Comparison of ENCODE assay signal across 19 cellular contexts in the genomic region with DNA sequence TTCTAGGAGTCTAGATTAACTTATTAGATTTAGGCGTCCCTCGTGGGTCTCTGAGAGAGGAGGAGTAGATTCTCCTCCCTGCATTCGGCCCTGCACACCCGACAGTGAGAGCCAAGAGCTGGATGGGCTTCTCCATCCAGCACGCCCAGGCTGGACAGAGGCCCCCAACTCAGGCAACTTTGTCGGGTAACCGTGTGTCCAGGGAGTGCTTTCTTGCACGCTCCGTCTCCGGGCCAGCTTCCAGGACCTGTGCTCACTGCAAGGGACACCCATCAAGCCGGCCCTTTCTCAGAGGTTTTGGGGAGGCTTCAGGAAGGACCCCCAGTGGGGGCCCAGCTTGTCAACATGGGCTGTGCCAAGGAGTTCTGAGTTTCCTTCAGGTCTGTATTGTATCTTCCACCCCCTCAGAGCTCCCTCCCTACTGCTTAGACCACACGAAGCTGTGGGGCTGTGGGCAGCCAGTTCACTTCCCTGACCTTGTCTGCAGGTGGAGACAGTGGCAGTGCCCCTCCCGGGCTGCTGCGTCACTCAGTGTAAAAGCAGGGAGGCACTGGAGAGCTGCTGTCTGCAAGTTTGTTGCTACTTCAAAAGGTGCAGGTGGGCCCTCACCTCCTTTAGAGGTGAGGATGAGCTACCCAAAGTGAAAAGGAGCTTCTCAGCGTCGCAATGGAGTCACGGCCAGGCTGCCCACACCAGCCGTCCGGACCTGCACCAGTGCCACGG. TPM values are rescaled to one million over a fixed set of nuclear protein-coding genes. Genes with fewer than 3 reads are reported as not detected.
DNase-seq lines count a peak whose midpoint lies in the region; ATAC-seq, FAIRE-seq and TF ChIP-seq lines count a peak whose summit lies in the region.
"Had no signal": no experiment of that assay in that cellular context is flagged by ENCODE, and none has a peak within 500 bp of the region (broad histone marks: within the 10 kb centered on the region; RNA-seq: fewer than 3 reads in every experiment).

No MANE protein-coding gene starts in this region.

- no peak for TF ChIP-seq EP300 in Ishikawa (IDR thresholded peaks at IDR 0.05; ENCODE audit: borderline replicate concordance)
- TF ChIP-seq EP300 in H1 (IDR thresholded peaks at IDR 0.05; ENCODE audit: borderline replicate concordance in 1 of 2, low read depth in 2 of 2, low read length in 2 of 2), result no peak

- TF ChIP-seq RAD21 in Ishikawa (IDR thresholded peaks at IDR 0.05; ENCODE audit: low read depth), result no peak
- TF ChIP-seq RAD21 in H1 (IDR thresholded peaks at IDR 0.05 in 1 of 2, conservative IDR thresholded peaks at IDR 0.05 in 1 of 2; ENCODE audit: low read depth in 2 of 2, low read length in 2 of 2), result no peak

- no peak overlapping the region for H2BK5ac ChIP-seq in H1 (ENCODE audit: low read depth, low read length)
- no peak overlapping the region for H2BK5ac ChIP-seq in neuronal stem cell (ENCODE audit: low read length)

- ATAC-seq in GM18519 (IDR thresholded peaks at IDR 0.05; ENCODE audit: low FRiP score, unreplicated experiment), result no peak

- no TSS peak for BruUV-seq in Calu3 (replicated peaks; lab: Mats Ljungman, UMichigan)

- CTCF ChIA-PET in H1 (lab: Charles Lee; ENCODE audit: partially characterized antibody) (interaction anchor here (0.5 to 5.1 kb wide), 85 partner anchors 9 to 718 kb away, joined by 3 to 67 read pairs (median 5); a partner anchor contains a TSS), Calu3 (lab: Charles Lee) (interaction anchor here (0.5 to 1.2 kb wide), 3 partner anchors 339 to 1499 kb away, joined by 3 to 6 read pairs (median 3); no protein-coding TSS in a partner anchor)

- H3K79me1 ChIP-seq in H1 (ENCODE audit: low read depth, low read length) (no peaks in the 10 kb centered on the region), neuronal stem cell (ENCODE audit: low read depth, low read length) (peaks cover 2% of the 10 kb centered on the region)

- H3K36me3 ChIP-seq in H1 (ENCODE audit: control insufficient read depth in 2 of 4, insufficient read depth in 4 of 4, low read length in 3 of 4) (no peaks in the 10 kb centered on the region), neuronal stem cell (replicated peaks in 1 of 2; ENCODE audit: control insufficient read depth in 2 of 2, insufficient read depth in 2 of 2, low read length in 2 of 2) (no peaks in the 10 kb centered on the region), testis (ENCODE audit: low read depth, missing control alignments) (no peaks in the 10 kb centered on the region)

- FAIRE-seq in H1 (lab: Jason Lieb, UNC), result no peak
- FAIRE-seq: A204.1, H54 had no signal

- H2AK5ac ChIP-seq in H1 (ENCODE audit: low read depth, low read length), result no peak overlapping the region
- no peak overlapping the region for H2AK5ac ChIP-seq in neuronal stem cell (ENCODE audit: low read depth, low read length)

- H3K4me1 ChIP-seq in H1 (replicated peaks in 1 of 4; ENCODE audit: control insufficient read depth in 3 of 4, insufficient read depth in 4 of 4, low read length in 3 of 4), result peaks cover 0 to 3% (median 0%) of the 10 kb centered on the region in 4 experiments; a peak in 1 of 7 replicates
- H3K4me1 ChIP-seq in neuronal stem cell (ENCODE audit: control insufficient read depth in 2 of 2, insufficient read depth in 1 of 2, low read depth in 1 of 2, low read length in 2 of 2), result no peaks in the 10 kb centered on the region
- no peaks in the 10 kb centered on the region for H3K4me1 ChIP-seq in testis
- H3K4me1 ChIP-seq: Caco-2 had no signal

- no peak overlapping the region for H3K4me3 Mint-ChIP-seq in Calu3 (ENCODE audit: low read depth, unreplicated experiment)
- H3K4me3 Mint-ChIP-seq: CD4-positive, alpha-beta T cell had no signal

- no peaks in the 10 kb centered on the region for H3K9me3 Mint-ChIP-seq in Calu3 (ENCODE audit: low read depth, unreplicated experiment)
- H3K9me3 Mint-ChIP-seq: CD4-positive, alpha-beta T cell had no signal

- 93% methylated on average over 20 of the region's 20 CpGs; no CpG with 5 or more reads in 1 of the 2 experiments for WGBS in H1 (ENCODE audit: extremely low coverage in 1 of 2, insufficient coverage in 1 of 2, insufficient read length in 1 of 2, insufficient replicate concordance in 2 of 2, low coverage in 1 of 2, low lambda C conversion rate in 2 of 2, missing lambda C conversion rate in 1 of 2), 2 experiments
- no CpG with 5 or more reads among the region's 20 CpGs for WGBS in neuronal stem cell (ENCODE audit: extremely low coverage in 2 of 2, insufficient read length in 2 of 2, insufficient replicate concordance in 1 of 2), 2 donors
- WGBS in testis, 2 donors, result 60 to 65% methylated on average over 11 to 20 of the region's 20 CpGs

- H3K9ac ChIP-seq in H1 (replicated peaks in 1 of 4; ENCODE audit: extremely low read depth in 1 of 4, low read depth in 3 of 4, low read length in 3 of 4) (no peak overlapping the region), neuronal stem cell (ENCODE audit: low read depth, low read length, poor library complexity) (peak overlapping the region; percentile 21)

- H4K20me1 ChIP-seq in H1 (replicated peaks in 1 of 2; ENCODE audit: control insufficient read depth in 1 of 2, insufficient read depth in 2 of 2, low read length in 2 of 2), result peaks cover 3 to 4% of the 10 kb centered on the region in 2 experiments

- intact Hi-C loops in Calu3 (cut with micrococcal nuclease; ENCODE audit: unreplicated experiment), result no loop called here
- intact Hi-C loops in testis (cut with DNase I; ENCODE audit: low total_unique reads), result loop anchor here (5.0 kb wide), 1 partner anchor 662 kb away; no protein-coding TSS in a partner anchor

- no peak overlapping the region for H3K27ac ChIP-seq in H1 (ENCODE audit: low read depth, low read length)
- no peak overlapping the region for H3K27ac ChIP-seq in neuronal stem cell (replicated peaks; ENCODE audit: low read length)
- no peak overlapping the region for H3K27ac ChIP-seq in testis
- H3K27ac ChIP-seq: C4-2B had no signal

- TF ChIP-seq POLR2A in H1 (IDR thresholded peaks at IDR 0.05; ENCODE audit: control extremely low read depth in 1 of 2, low read depth in 2 of 2, low read length in 2 of 2) (no peak), testis (IDR thresholded peaks at IDR 0.05) (no peak)

- H2BK15ac ChIP-seq in H1 (ENCODE audit: low read length) (no peak overlapping the region), neuronal stem cell (ENCODE audit: low read length) (no peak overlapping the region)

- POLR2A ChIA-PET in H1 (lab: Charles Lee; ENCODE audit: partially characterized antibody), result no interaction called here

- H4K8ac ChIP-seq in H1 (ENCODE audit: extremely low read depth, insufficient read depth, low read length) (no peak overlapping the region; the same call in 1 of the 2 replicates), neuronal stem cell (ENCODE audit: low read depth, low read length) (no peak overlapping the region)

- no peak overlapping the region for H4K91ac ChIP-seq in H1 (replicated peaks; ENCODE audit: insufficient read length, low read length)
- H4K91ac ChIP-seq in neuronal stem cell (ENCODE audit: low read depth, low read length, poor library complexity), result no peak overlapping the region

- H3K36me3 Mint-ChIP-seq in Calu3 (ENCODE audit: insufficient read depth, unreplicated experiment), result no peaks in the 10 kb centered on the region

- H3K23me2 ChIP-seq in H1 (ENCODE audit: low read depth, low read length), result no peaks in the 10 kb centered on the region

- no peak overlapping the region for H2BK20ac ChIP-seq in H1 (ENCODE audit: low read length)

- H3K79me2 ChIP-seq in H1 (ENCODE audit: control insufficient read depth in 1 of 2, insufficient read depth in 2 of 2, low read length in 2 of 2), result no peaks in the 10 kb centered on the region

- no peak overlapping the region for H2BK12ac ChIP-seq in H1 (ENCODE audit: low read depth, low read length)
- H2BK12ac ChIP-seq in neuronal stem cell (ENCODE audit: low read length), result no peak overlapping the region

- no peak overlapping the region for H3K56ac ChIP-seq in H1 (replicated peaks; ENCODE audit: insufficient read length, low read depth, low read length)

- H3K23ac ChIP-seq in H1 (ENCODE audit: insufficient read length), result no peak overlapping the region
- no peak overlapping the region for H3K23ac ChIP-seq in neuronal stem cell (ENCODE audit: low read depth, low read length, poor library complexity)

- no peak overlapping the region for H2AFZ ChIP-seq in H1 (ENCODE audit: low read length)
- H2AFZ ChIP-seq in neuronal stem cell (ENCODE audit: low read length), result no peak overlapping the region

- H3K27me3 ChIP-seq in H1 (replicated peaks in 1 of 4; ENCODE audit: control insufficient read depth in 3 of 4, extremely low read depth in 1 of 4, insufficient read depth in 3 of 4, low read length in 3 of 4), result no peaks in the 10 kb centered on the region
- H3K27me3 ChIP-seq in neuronal stem cell (ENCODE audit: control insufficient read depth in 3 of 3, insufficient read depth in 3 of 3, low read depth in 1 of 3, low read length in 3 of 3), result peaks cover 0 to 8% (median 2%) of the 10 kb centered on the region in 3 experiments
- no peaks in the 10 kb centered on the region for H3K27me3 ChIP-seq in testis

- H3K27ac Mint-ChIP-seq in Calu3 (ENCODE audit: unreplicated experiment), result no peak overlapping the region
- H3K27ac Mint-ChIP-seq: CD4-positive, alpha-beta T cell had no signal

- no peak overlapping the region for H3K4ac ChIP-seq in H1 (replicated peaks; ENCODE audit: insufficient read length, low read depth, low read length)
- no peak overlapping the region for H3K4ac ChIP-seq in neuronal stem cell (ENCODE audit: low read length)

- no peak overlapping the region for H4K5ac ChIP-seq in H1 (ENCODE audit: insufficient read length, low read depth, low read length)

- H3K9me3 ChIP-seq in H1 (ENCODE audit: insufficient read depth in 2 of 2, low read depth in 1 of 2, low read length in 1 of 2) (no peaks in the 10 kb centered on the region), neuronal stem cell (replicated peaks in 1 of 2; ENCODE audit: control insufficient read depth in 2 of 2, insufficient read depth in 1 of 2, low read depth in 1 of 2, low read length in 2 of 2) (no peaks in the 10 kb centered on the region), testis (no peaks in the 10 kb centered on the region)
- H3K9me3 ChIP-seq: Caco-2 had no signal

- H3K4me2 ChIP-seq in H1 (ENCODE audit: insufficient read depth in 1 of 2, low read depth in 2 of 2, low read length in 2 of 2) (no peak overlapping the region), neuronal stem cell (ENCODE audit: insufficient read depth, low read length, poor library complexity, severe bottlenecking) (no peak overlapping the region)

- TF ChIP-seq CTCF in H1 (IDR thresholded peaks at IDR 0.05; ENCODE audit: control extremely low read depth in 1 of 3, insufficient read depth in 1 of 3, low read depth in 1 of 3, low read length in 3 of 3), result peak in 2 of 3 experiments; percentile 21 to 24; a peak in 1 of 4 replicates
- TF ChIP-seq CTCF in Calu3 (IDR thresholded peaks at IDR 0.05; ENCODE audit: unreplicated experiment), result no peak
- no peak for TF ChIP-seq CTCF in testis (IDR thresholded peaks at IDR 0.05)

- peak; percentile 45 for DNase-seq in activated CD8-positive, alpha-beta memory T cell treated with anti-CD3 and anti-CD28 coated beads for 24 hours
- no peak for DNase-seq in activated CD8-positive, alpha-beta memory T cell treated with anti-CD3 and anti-CD28 coated beads, Interleukin-2, amount 50 U/mL, for 48 hours
- DNase-seq in H1 (ENCODE audit: low read depth in 1 of 2, low spot score in 2 of 2), result no peak
- DNase-seq in neuronal stem cell (ENCODE audit: low spot score), result no peak
- DNase-seq in Calu3, result no peak
- DNase-seq in testis, result no peak
- DNase-seq: DMS153, DMS79, GF-D8 had no signal

- H3K4me3 ChIP-seq in H1 (ENCODE audit: extremely low read depth in 1 of 4, insufficient read depth in 2 of 4, low read depth in 3 of 4, low read length in 4 of 4) (no peak overlapping the region), neuronal stem cell (ENCODE audit: low read length in 2 of 2) (no peak overlapping the region), testis (no peak overlapping the region)

- no peaks in the 10 kb centered on the region for H3K4me1 Mint-ChIP-seq in Calu3 (ENCODE audit: low read depth, unreplicated experiment)

- H2BK120ac ChIP-seq in H1 (replicated peaks; ENCODE audit: low read depth, low read length), result no peak overlapping the region
- no peak overlapping the region for H2BK120ac ChIP-seq in neuronal stem cell (ENCODE audit: low read depth, low read length)

- H3K27me3 Mint-ChIP-seq in Calu3 (ENCODE audit: unreplicated experiment), result peaks cover 55% of the 10 kb centered on the region

- H3K14ac ChIP-seq in H1 (ENCODE audit: insufficient read length) (no peak overlapping the region), neuronal stem cell (ENCODE audit: low read length) (no peak overlapping the region)

- H3K18ac ChIP-seq in H1 (ENCODE audit: extremely low read depth, low read length), result no peak overlapping the region
- H3K18ac ChIP-seq in neuronal stem cell (ENCODE audit: low read length), result no peak overlapping the region

RNA-seq across cellular contexts. Expression of a gene that starts 24.0 kb away (rescaled TPM):
- not detected in 2 replicates for total RNA-seq in H1 (2021; fragmentation: NEBNext Ultra II Directional; extraction: Animal tissue kit (Norgen Biotek cat#: 25700))
- polyA plus RNA-seq in H1 (2011; rRNA removed) (not detected in 2 replicates), testis (ENCODE audit: insufficient read depth, low read depth, low replicate concordance) (33.2 TPM)
- not detected for polyA plus RNA-seq in H1 (2011; cell fraction: cytosol; rRNA removed)
- not detected for polyA plus RNA-seq in H1 (2011; cell fraction: nucleus; rRNA removed)
- not detected in 4 replicates for polyA plus RNA-seq in H1 (2012, experiment 1 of 2)
- not detected for polyA plus RNA-seq in H1 (2012, experiment 2 of 2)
- polyA plus RNA-seq in H1 (2013, experiment 1 of 2), result not detected
- polyA plus RNA-seq in H1 (2013, experiment 2 of 2), result not detected
- not detected in 2 replicates for polyA minus RNA-seq in H1 (2011; rRNA and poly(A)+ RNA removed)
- polyA minus RNA-seq in H1 (2011; cell fraction: cytosol; rRNA and poly(A)+ RNA removed), result not detected
- polyA minus RNA-seq in H1 (2011; cell fraction: nucleus; rRNA and poly(A)+ RNA removed), result not detected
- not detected for polyA plus RNA-seq in neuronal stem cell (2013, experiment 1 of 2)
- polyA plus RNA-seq in neuronal stem cell (2013, experiment 2 of 2), result not detected
- total RNA-seq in Calu3 (2022) (not detected in 2 replicates), testis (10 to 100 TPM in 1 of 2 donors, 1 to 10 TPM in 1; 5.3 to 27.2 TPM)
- total RNA-seq: Caco-2; CD4-positive, alpha-beta T cell; Daoy; HT-29 had no signal
- polyA plus RNA-seq: BJ had no signal

Comparison
In these comparisons a context has a peak if more than half of its experiments do, and no peak if none do; other contexts are left out.
1. CTCF ChIP-seq: peak in H1 (2 of 3); none in Calu3 (single experiment) and testis (0 of 3).